ENCODE assay signal across 21 cellular contexts in genomic region chr1:33087677-33088076, GRCh38. TPM values are rescaled to one million over a fixed set of nuclear protein-coding genes. Genes with fewer than 3 reads are reported as not detected.
DNase-seq lines count a peak whose midpoint lies in the region; ATAC-seq and TF ChIP-seq lines count a peak whose summit lies in the region.
"Had no signal": no experiment of that assay in that cellular context is flagged by ENCODE, and none has a peak within 500 bp of the region (broad histone marks: within the 10 kb centered on the region; RNA-seq: fewer than 3 reads in every experiment).

No MANE protein-coding gene starts in this region.

- peak overlapping the region; percentile 65; the same call in 1 of the 2 replicates for H2AFZ ChIP-seq in Karpas-422 (ENCODE audit: low read length)
- no peak overlapping the region for H2AFZ ChIP-seq in smooth muscle cell (ENCODE audit: low read depth)

- intact Hi-C loops in activated CD4-positive, alpha-beta T cell treated with anti-CD3 and anti-CD28 coated beads, Interleukin-2, amount 10 ng/mL, durations not matched to agents 24 days and 14 days (cut with micrococcal nuclease) = no loop called here
- intact Hi-C loops in spleen (cut with DNase I; ENCODE audit: low total_unique reads) = loop anchor here (10.0 kb wide), 1 partner anchor 153 kb away; no protein-coding TSS in a partner anchor

- ATAC-seq in HG02571 (IDR thresholded peaks at IDR 0.05; ENCODE audit: unreplicated experiment) = no peak
- ATAC-seq: A549 had no signal

- no peaks in the 10 kb centered on the region for H3K9me2 ChIP-seq in Karpas-422 (replicated peaks; ENCODE audit: insufficient read depth, low read length)

- H3K27ac ChIP-seq in Karpas-422 (ENCODE audit: low read length) (peak overlapping the region; percentile 51), smooth muscle cell (ENCODE audit: low read depth) (peak overlapping the region; percentile 52), spleen (no peak overlapping the region)
- H3K27ac ChIP-seq: A549, SK-N-MC had no signal

- no peaks in the 10 kb centered on the region for H3K27me3 ChIP-seq in Karpas-422 (ENCODE audit: low read length)
- H3K27me3 ChIP-seq in smooth muscle cell (ENCODE audit: low read depth) = no peaks in the 10 kb centered on the region
- H3K27me3 ChIP-seq in spleen (replicated peaks in 1 of 7) = no peaks in the 10 kb centered on the region
- H3K27me3 ChIP-seq: BE2C, dorsolateral prefrontal cortex had no signal

- H3K4me2 ChIP-seq in Karpas-422 (ENCODE audit: low read depth, low read length, poor library complexity, severe bottlenecking) = peak overlapping the region; percentile 52
- no peak overlapping the region for H3K4me2 ChIP-seq in smooth muscle cell
- H3K4me2 ChIP-seq: A549 had no signal

- H3K9me3 ChIP-seq in Karpas-422 (ENCODE audit: low read length) (no peaks in the 10 kb centered on the region), smooth muscle cell (replicated peaks; ENCODE audit: low read depth) (no peaks in the 10 kb centered on the region), spleen (no peaks in the 10 kb centered on the region)
- H3K9me3 ChIP-seq: A549, BE2C, HAP-1 had no signal

- WGBS in smooth muscle cell (ENCODE audit: low lambda C conversion rate) = 60% methylated on average over 6 of the region's 6 CpGs
- 52 to 69% (median 61%) methylated on average over 6 of the region's 6 CpGs for WGBS in spleen, 5 donors

- H3K36me3 Mint-ChIP-seq in activated CD4-positive, alpha-beta T cell treated with anti-CD3 and anti-CD28 coated beads, Interleukin-2, amount 10 ng/mL, durations not matched to agents 24 days and 14 days (ENCODE audit: low read depth) = no peaks in the 10 kb centered on the region
- H3K36me3 Mint-ChIP-seq in activated naive CD8-positive, alpha-beta T cell treated with anti-CD3 and anti-CD28 coated beads for 36 hours = no peaks in the 10 kb centered on the region

- peaks cover 20% of the 10 kb centered on the region for H3K4me1 ChIP-seq in Karpas-422 (ENCODE audit: low read length)
- H3K4me1 ChIP-seq in smooth muscle cell (ENCODE audit: low read depth) = no peaks in the 10 kb centered on the region
- peaks cover 5 to 39% (median 15%) of the 10 kb centered on the region in 6 donors for H3K4me1 ChIP-seq in spleen
- H3K4me1 ChIP-seq: A549, BE2C, HAP-1 had no signal

- H3K27ac Mint-ChIP-seq in activated CD4-positive, alpha-beta T cell treated with anti-CD3 and anti-CD28 coated beads, Interleukin-2, amount 10 ng/mL, durations not matched to agents 24 days and 14 days = no peak overlapping the region
- peak overlapping the region; percentile 88 for H3K27ac Mint-ChIP-seq in activated naive CD8-positive, alpha-beta T cell treated with anti-CD3 and anti-CD28 coated beads for 36 hours

- H3K9me3 Mint-ChIP-seq in activated CD4-positive, alpha-beta T cell treated with anti-CD3 and anti-CD28 coated beads, Interleukin-2, amount 10 ng/mL, durations not matched to agents 24 days and 14 days = no peaks in the 10 kb centered on the region
- H3K9me3 Mint-ChIP-seq in activated naive CD8-positive, alpha-beta T cell treated with anti-CD3 and anti-CD28 coated beads for 36 hours = no peaks in the 10 kb centered on the region
- H3K9me3 Mint-ChIP-seq: activated T-cell treated with anti-CD3 and anti-CD28 coated beads, Interleukin-2, amount 50 U/mL, for 72 hours had no signal

- no peak for DNase-seq in activated CD4-positive, alpha-beta T cell treated with anti-CD3 and anti-CD28 coated beads, Interleukin-2, amount 10 ng/mL, durations not matched to agents 24 days and 14 days
- no peak for DNase-seq in activated CD4-positive, alpha-beta T cell treated with anti-CD3 and anti-CD28 coated beads for 48 hours
- DNase-seq in Karpas-422 (peak; percentile 68), smooth muscle cell (lab: John Stamatoyannopoulos, UW; ENCODE audit: unreplicated experiment) (no peak), UCSD-AML1 (lab: John Stamatoyannopoulos, UW; ENCODE audit: unreplicated experiment) (no peak), spleen (no peak)
- no peak for DNase-seq in activated naive CD8-positive, alpha-beta T cell treated with anti-CD3 and anti-CD28 coated beads for 36 hours
- DNase-seq: activated CD8-positive, alpha-beta memory T cell treated with anti-CD3 and anti-CD28 coated beads for 24 hours; activated T-cell treated with anti-CD3 and anti-CD28 coated beads, Interleukin-2, amount 50 U/mL, for 72 hours; BE2C; Calu3; cerebellar nuclear complex; dorsolateral prefrontal cortex; NCI-H187; NCI-H226; NCI-H82; stimulated activated CD4-positive, alpha-beta T cell treated with anti-CD3 and anti-CD28 coated beads, Interleukin-1b, Interleukin-23, amount 100 ng/mL, for 48 hours had no signal

- peak overlapping the region; percentile 50 for H3K4me3 Mint-ChIP-seq in activated CD4-positive, alpha-beta T cell treated with anti-CD3 and anti-CD28 coated beads, Interleukin-2, amount 10 ng/mL, durations not matched to agents 24 days and 14 days
- H3K4me3 Mint-ChIP-seq in activated naive CD8-positive, alpha-beta T cell treated with anti-CD3 and anti-CD28 coated beads for 36 hours = no peak overlapping the region

- H3K4me3 ChIP-seq in Karpas-422 (ENCODE audit: low read length) (peak overlapping the region; percentile 8; the same call in 1 of the 2 replicates), smooth muscle cell (no peak overlapping the region), spleen (no peak overlapping the region)
- H3K4me3 ChIP-seq: A549, dorsolateral prefrontal cortex, HAP-1, SK-N-MC had no signal

- peaks cover 36% of the 10 kb centered on the region for H3K4me1 Mint-ChIP-seq in activated CD4-positive, alpha-beta T cell treated with anti-CD3 and anti-CD28 coated beads, Interleukin-2, amount 10 ng/mL, durations not matched to agents 24 days and 14 days
- H3K4me1 Mint-ChIP-seq in activated naive CD8-positive, alpha-beta T cell treated with anti-CD3 and anti-CD28 coated beads for 36 hours = peaks cover 24% of the 10 kb centered on the region

- H4K20me1 ChIP-seq in Karpas-422 (ENCODE audit: insufficient read depth, low read depth, low read length) = no peaks in the 10 kb centered on the region
- peaks cover 27% of the 10 kb centered on the region for H4K20me1 ChIP-seq in smooth muscle cell (ENCODE audit: low read depth)

- peak overlapping the region; percentile 18; the same call in 1 of the 2 replicates for H3K9ac ChIP-seq in Karpas-422 (ENCODE audit: low read length)
- no peak overlapping the region for H3K9ac ChIP-seq in smooth muscle cell (ENCODE audit: low read depth)

- TF ChIP-seq POLR2A in spleen (IDR thresholded peaks at IDR 0.05) = no peak

- H3K27me3 Mint-ChIP-seq in activated CD4-positive, alpha-beta T cell treated with anti-CD3 and anti-CD28 coated beads, Interleukin-2, amount 10 ng/mL, durations not matched to agents 24 days and 14 days = peaks cover 6% of the 10 kb centered on the region
- H3K27me3 Mint-ChIP-seq in activated naive CD8-positive, alpha-beta T cell treated with anti-CD3 and anti-CD28 coated beads for 36 hours = no peaks in the 10 kb centered on the region

- H3F3A ChIP-seq in smooth muscle cell (ENCODE audit: low read depth) = peaks cover 8% of the 10 kb centered on the region

- H3K36me3 ChIP-seq in Karpas-422 (ENCODE audit: insufficient read depth, low read length) (no peaks in the 10 kb centered on the region), smooth muscle cell (ENCODE audit: low read depth) (no peaks in the 10 kb centered on the region), spleen (no peaks in the 10 kb centered on the region)
- H3K36me3 ChIP-seq: BE2C, HAP-1 had no signal

- TF ChIP-seq CTCF in smooth muscle cell (IDR thresholded peaks at IDR 0.05; ENCODE audit: borderline replicate concordance, insufficient read depth, poor library complexity, severe bottlenecking) (no peak), spleen (IDR thresholded peaks at IDR 0.05 in 8 of 11, conservative IDR thresholded peaks at IDR 0.05 in 3 of 11) (no peak)

- H3K79me2 ChIP-seq in Karpas-422 (ENCODE audit: low read length) = no peaks in the 10 kb centered on the region
- no peaks in the 10 kb centered on the region for H3K79me2 ChIP-seq in smooth muscle cell (ENCODE audit: low read depth)

RNA-seq across cellular contexts. Expression of gene AZIN2, which starts 6.7 kb away (rescaled TPM):
- 1.3 and 1.4 TPM in 2 replicates for total RNA-seq in activated CD4-positive, alpha-beta T cell treated with anti-CD3 and anti-CD28 coated beads, Interleukin-2, amount 10 ng/mL, durations not matched to agents 24 days and 14 days
- 0.30 and 1.8 TPM in 2 replicates for total RNA-seq in Karpas-422 (2014; rRNA removed; shearing (Covaris generic); ENCODE audit: low replicate concordance)
- 1 to 10 TPM; 1.8 to 3.6 TPM for total RNA-seq in activated naive CD8-positive, alpha-beta T cell treated with anti-CD3 and anti-CD28 coated beads for 36 hours
- total RNA-seq in smooth muscle cell (7.9 and 16.3 TPM in 2 replicates), spleen (1 to 10 TPM; 2.8 to 8.3 (median 4.4) TPM)
- polyA plus RNA-seq in smooth muscle cell (21.5 and 33.5 TPM in 2 replicates), spleen (1 to 10 TPM; 1.4 to 2.0 (median 1.5) TPM)

RNA-seq across cellular contexts. Expression of gene AK2, which starts 51.0 kb away (rescaled TPM):
- total RNA-seq in activated CD4-positive, alpha-beta T cell treated with anti-CD3 and anti-CD28 coated beads, Interleukin-2, amount 10 ng/mL, durations not matched to agents 24 days and 14 days = 424 and 429 TPM in 2 replicates
- total RNA-seq in Karpas-422 (2014; rRNA removed; shearing (Covaris generic); ENCODE audit: low replicate concordance) = 145 and 287 TPM in 2 replicates
- total RNA-seq in activated naive CD8-positive, alpha-beta T cell treated with anti-CD3 and anti-CD28 coated beads for 36 hours = 100 to 1,000 TPM; 372 to 389 TPM
- total RNA-seq in smooth muscle cell (89.8 and 132 TPM in 2 replicates), spleen (100 to 1,000 TPM in 4 of 7 donors, 10 to 100 TPM in 3; 83.9 to 139 (median 103) TPM)
- polyA plus RNA-seq in smooth muscle cell (121 and 142 TPM in 2 replicates), spleen (10 to 100 TPM; 42.8 to 75.1 (median 74.7) TPM)

Comparison
In these comparisons a context has a peak if more than half of its experiments do, and no peak if none do; other contexts are left out.
1. H3K27ac ChIP-seq: peak in Karpas-422 (single experiment) and smooth muscle cell (single experiment); none in spleen (0 of 8).